ENCODE assay signal across 8 cellular contexts in the genomic region with DNA sequence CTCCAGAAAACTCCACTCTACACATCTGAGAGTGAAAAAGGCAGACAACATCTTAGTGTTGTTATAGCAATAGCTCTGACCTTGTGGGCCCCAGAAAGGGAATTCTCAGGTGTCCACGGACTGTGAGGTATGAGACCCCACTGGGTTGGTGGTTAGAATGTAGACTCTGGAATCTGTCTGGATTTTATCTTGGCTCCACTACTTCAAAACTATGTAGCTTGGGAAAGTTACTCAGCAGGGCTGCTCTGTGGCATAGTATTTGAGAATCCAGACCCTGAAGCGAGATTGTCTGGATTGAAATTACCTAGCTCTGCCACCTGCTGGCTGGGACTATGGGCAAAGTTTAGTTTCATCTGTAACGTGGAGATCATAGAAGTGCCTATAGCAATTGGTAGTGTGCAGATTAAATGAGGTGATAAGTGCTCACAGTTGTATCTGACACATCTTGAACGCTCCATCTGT. TPM values are rescaled to one million over a fixed set of nuclear protein-coding genes. Genes with fewer than 3 reads are reported as not detected.
DNase-seq lines count a peak whose midpoint lies in the region; ATAC-seq and TF ChIP-seq lines count a peak whose summit lies in the region.

No MANE protein-coding gene starts in this region.

- H3K4me1 Mint-ChIP-seq in activated CD4-positive, alpha-beta T cell treated with anti-CD3 and anti-CD28 coated beads, Interleukin-2, amount 10 ng/mL, durations not matched to agents 24 days and 14 days: peaks cover 28% of the 10 kb centered on the region
- H3K4me1 Mint-ChIP-seq in progenitor cell of endocrine pancreas (ENCODE audit: low read depth): peaks cover 27% of the 10 kb centered on the region

- H3F3A ChIP-seq in DOHH2 (ENCODE audit: control insufficient read depth, insufficient read depth): peaks cover 41% of the 10 kb centered on the region

- intact Hi-C loops in activated CD4-positive, alpha-beta T cell treated with anti-CD3 and anti-CD28 coated beads, Interleukin-2, amount 10 ng/mL, durations not matched to agents 24 days and 14 days (cut with micrococcal nuclease): loop anchor here (1.0 kb wide), 1 partner anchor 60 kb away; no protein-coding TSS in a partner anchor

- TF ChIP-seq CTCF in DOHH2 (IDR thresholded peaks at IDR 0.05; ENCODE audit: low read depth, low read length, poor library complexity, severe bottlenecking): peak; percentile 78
- peak; percentile 77 for TF ChIP-seq CTCF in epithelial cell of esophagus (IDR thresholded peaks at IDR 0.05; ENCODE audit: insufficient read depth, low read depth, low read length, missing control alignments)
- peak; percentile 54 for TF ChIP-seq CTCF in progenitor cell of endocrine pancreas (IDR thresholded peaks at IDR 0.05; ENCODE audit: unreplicated experiment)

- peak overlapping the region; percentile 89 for H3K4me2 ChIP-seq in DOHH2 (ENCODE audit: low read length)

- peak overlapping the region; percentile 100 for H3K27ac ChIP-seq in DOHH2 (ENCODE audit: low read depth, low read length)

- no peak overlapping the region for H3K27ac Mint-ChIP-seq in activated CD4-positive, alpha-beta T cell treated with anti-CD3 and anti-CD28 coated beads, Interleukin-2, amount 10 ng/mL, durations not matched to agents 24 days and 14 days
- no peak overlapping the region for H3K27ac Mint-ChIP-seq in progenitor cell of endocrine pancreas

- no peaks in the 10 kb centered on the region for H3K27me3 Mint-ChIP-seq in activated CD4-positive, alpha-beta T cell treated with anti-CD3 and anti-CD28 coated beads, Interleukin-2, amount 10 ng/mL, durations not matched to agents 24 days and 14 days
- H3K27me3 Mint-ChIP-seq in progenitor cell of endocrine pancreas: no peaks in the 10 kb centered on the region

- H3K9me3 ChIP-seq in DOHH2 (ENCODE audit: control insufficient read depth, insufficient read depth, low read length): no peaks in the 10 kb centered on the region

- DNase-seq in HT1080 (ENCODE audit: low read depth) (peak; percentile 29), epithelial cell of esophagus (ENCODE audit: low read depth) (peak; percentile 67), progenitor cell of endocrine pancreas (ENCODE audit: low spot score, unreplicated experiment) (no peak), OCI-M2 (lab: John Stamatoyannopoulos, UW; ENCODE audit: unreplicated experiment) (no peak), NCI-H345 (lab: John Stamatoyannopoulos, UW) (no peak)
- DNase-seq in activated CD4-positive, alpha-beta T cell treated with anti-CD3 and anti-CD28 coated beads, Interleukin-2, amount 10 ng/mL, durations not matched to agents 24 days and 14 days: peak; percentile 85

- H3K4me3 ChIP-seq in DOHH2 (ENCODE audit: low read length): peak overlapping the region; percentile 31
- no peak overlapping the region for H3K4me3 ChIP-seq in epithelial cell of esophagus (ENCODE audit: low read length)

- no peak for ATAC-seq in GM18867 (IDR thresholded peaks at IDR 0.05; ENCODE audit: unreplicated experiment)

- no peaks in the 10 kb centered on the region for H3K9me3 Mint-ChIP-seq in activated CD4-positive, alpha-beta T cell treated with anti-CD3 and anti-CD28 coated beads, Interleukin-2, amount 10 ng/mL, durations not matched to agents 24 days and 14 days
- H3K9me3 Mint-ChIP-seq in progenitor cell of endocrine pancreas (ENCODE audit: low read depth): no peaks in the 10 kb centered on the region

- H3K4me1 ChIP-seq in DOHH2 (ENCODE audit: control insufficient read depth, low read length): peaks cover 98% of the 10 kb centered on the region

- no peaks in the 10 kb centered on the region for H4K20me1 ChIP-seq in DOHH2 (ENCODE audit: control insufficient read depth, insufficient read depth, low read depth, low read length)

- peaks cover 90% of the 10 kb centered on the region for H3K79me2 ChIP-seq in DOHH2 (ENCODE audit: control insufficient read depth, low read length)

- H3K36me3 Mint-ChIP-seq in activated CD4-positive, alpha-beta T cell treated with anti-CD3 and anti-CD28 coated beads, Interleukin-2, amount 10 ng/mL, durations not matched to agents 24 days and 14 days (ENCODE audit: low read depth): peaks cover 1% of the 10 kb centered on the region
- H3K36me3 Mint-ChIP-seq in progenitor cell of endocrine pancreas (ENCODE audit: insufficient read depth): no peaks in the 10 kb centered on the region

- H3K9me2 ChIP-seq in DOHH2 (replicated peaks; ENCODE audit: control insufficient read depth, low read length): no peaks in the 10 kb centered on the region

- no peak overlapping the region for H3K4me3 Mint-ChIP-seq in activated CD4-positive, alpha-beta T cell treated with anti-CD3 and anti-CD28 coated beads, Interleukin-2, amount 10 ng/mL, durations not matched to agents 24 days and 14 days
- no peak overlapping the region for H3K4me3 Mint-ChIP-seq in progenitor cell of endocrine pancreas (ENCODE audit: low read depth)

- H3K27me3 ChIP-seq in DOHH2 (ENCODE audit: control insufficient read depth, low read length): no peaks in the 10 kb centered on the region

- peaks cover 79% of the 10 kb centered on the region for H3K36me3 ChIP-seq in DOHH2 (ENCODE audit: control insufficient read depth, low read length)

RNA-seq across cellular contexts. Expression of gene PRDM2, which starts 25.8 kb away (rescaled TPM):
- total RNA-seq in HT1080 (2014; rRNA removed; shearing (Covaris generic)): 2.9 and 3.8 TPM in 2 replicates
- 6.5 and 9.0 TPM in 2 replicates for polyA plus RNA-seq in HT1080 (2015; cell fraction: cytosol; rRNA removed)
- 19.6 and 22.9 TPM in 2 replicates for polyA plus RNA-seq in HT1080 (2015; cell fraction: nucleus; rRNA removed)
- 44.5 and 45.9 TPM in 2 replicates for total RNA-seq in activated CD4-positive, alpha-beta T cell treated with anti-CD3 and anti-CD28 coated beads, Interleukin-2, amount 10 ng/mL, durations not matched to agents 24 days and 14 days
- total RNA-seq in progenitor cell of endocrine pancreas: 44.3 and 47.7 TPM in 2 replicates

Comparison
In these comparisons a context has a peak if more than half of its experiments do, and no peak if none do; other contexts are left out.
1. DNase-seq: peak in HT1080 (single experiment), activated CD4-positive, alpha-beta T cell treated with anti-CD3 and anti-CD28 coated beads, Interleukin-2, amount 10 ng/mL, durations not matched to agents 24 days and 14 days (single experiment) and epithelial cell of esophagus (single experiment); none in progenitor cell of endocrine pancreas (single experiment), OCI-M2 (single experiment) and NCI-H345 (single experiment).
2. Peak in every context shown above with its lines, with median percentiles within 50 percentile points of each other: CTCF ChIP-seq.